19 cellular contexts compared by ENCODE assay signal in genomic region chr5:83059341-83059740, GRCh38. TPM values are rescaled to one million over a fixed set of nuclear protein-coding genes. Genes with fewer than 3 reads are reported as not detected.
DNase-seq lines count a peak whose midpoint lies in the region; ATAC-seq and TF ChIP-seq lines count a peak whose summit lies in the region.
"Had no signal": no experiment of that assay in that cellular context is flagged by ENCODE, and none has a peak within 500 bp of the region (broad histone marks: within the 10 kb centered on the region; RNA-seq: fewer than 3 reads in every experiment).

No MANE protein-coding gene starts in this region.

- no peaks in the 10 kb centered on the region for H3K9me2 ChIP-seq in GM23248 (ENCODE audit: insufficient read depth)

- H3K27ac ChIP-seq in GM23248 = no peak overlapping the region
- H3K27ac ChIP-seq: A549, HL-60, PC-9, SJSA1 had no signal

- H3K9me3 ChIP-seq in GM23248 (ENCODE audit: low read depth) = no peaks in the 10 kb centered on the region
- H3K9me3 ChIP-seq: A549 had no signal

- peaks cover 7% of the 10 kb centered on the region for H3K4me1 ChIP-seq in GM23248 (ENCODE audit: insufficient read depth)
- H3K4me1 ChIP-seq: A549 had no signal

- no peaks in the 10 kb centered on the region for H3K27me3 Mint-ChIP-seq in natural killer cell (ENCODE audit: low read depth in 2 of 2)
- H3K27me3 Mint-ChIP-seq in natural killer cell treated with Interleukin-12 subunit alpha and Interleukin-12 subunit beta and Interleukin-15 and Interleukin-18, amount 100 ng/mL, for 72 hours = no peaks in the 10 kb centered on the region
- H3K27me3 Mint-ChIP-seq in activated naive CD8-positive, alpha-beta T cell treated with anti-CD3 and anti-CD28 coated beads, Interleukin-2, amount 50 U/mL, for 24 hours = no peaks in the 10 kb centered on the region
- H3K27me3 Mint-ChIP-seq in activated T-cell treated with anti-CD3 and anti-CD28 coated beads, Interleukin-2, amount 50 U/mL, for 24 hours = no peaks in the 10 kb centered on the region
- H3K27me3 Mint-ChIP-seq in activated CD4-positive, alpha-beta T cell treated with anti-CD3 and anti-CD28 coated beads for 36 hours = no peaks in the 10 kb centered on the region

- DNase-seq in natural killer cell (no peak), GM23248 (no peak), Right ventricle myocardium superior (no peak)
- no peak for DNase-seq in natural killer cell treated with Interleukin-12 subunit alpha and Interleukin-12 subunit beta and Interleukin-15 and Interleukin-18, amount 100 ng/mL, for 72 hours (ENCODE audit: low spot score)
- no peak for DNase-seq in activated naive CD8-positive, alpha-beta T cell treated with anti-CD3 and anti-CD28 coated beads, Interleukin-2, amount 50 U/mL, for 24 hours
- DNase-seq in activated T-cell treated with anti-CD3 and anti-CD28 coated beads, Interleukin-2, amount 50 U/mL, for 24 hours = no peak
- no peak for DNase-seq in activated CD4-positive, alpha-beta T cell treated with anti-CD3 and anti-CD28 coated beads for 36 hours
- DNase-seq: COR-L47, EL, NCI-H1417 treated with DMSO at 0.1 percent for 48 hours, NCI-H1930, NCI-H2171 treated with DMSO at 0.1 percent for 48 hours, NCI-H774, PC-9 had no signal

- peak overlapping the region; percentile 22 for H3K4me3 Mint-ChIP-seq in natural killer cell
- H3K4me3 Mint-ChIP-seq in natural killer cell treated with Interleukin-12 subunit alpha and Interleukin-12 subunit beta and Interleukin-15 and Interleukin-18, amount 100 ng/mL, for 72 hours = no peak overlapping the region
- H3K4me3 Mint-ChIP-seq in activated naive CD8-positive, alpha-beta T cell treated with anti-CD3 and anti-CD28 coated beads, Interleukin-2, amount 50 U/mL, for 24 hours = no peak overlapping the region
- no peak overlapping the region for H3K4me3 Mint-ChIP-seq in activated T-cell treated with anti-CD3 and anti-CD28 coated beads, Interleukin-2, amount 50 U/mL, for 24 hours
- H3K4me3 Mint-ChIP-seq in activated CD4-positive, alpha-beta T cell treated with anti-CD3 and anti-CD28 coated beads for 36 hours = no peak overlapping the region
- H3K4me3 Mint-ChIP-seq: CD14-positive monocyte had no signal

- CTCF ChIA-PET in activated CD4-positive, alpha-beta T cell treated with anti-CD3 and anti-CD28 coated beads for 36 hours (lab: Charles Lee) = interaction anchor here (1.1 kb wide), 1 partner anchor 9 kb away, joined by 4 read pairs; no protein-coding TSS in a partner anchor

- H3K27me3 ChIP-seq in GM23248 (replicated peaks; ENCODE audit: insufficient read depth) = no peaks in the 10 kb centered on the region
- H3K27me3 ChIP-seq: SJSA1 had no signal

- H2AFZ ChIP-seq in GM23248 = no peak overlapping the region
- H2AFZ ChIP-seq: PC-9 had no signal

- peak overlapping the region; percentile 59 to 82 for H3K27ac Mint-ChIP-seq in natural killer cell
- H3K27ac Mint-ChIP-seq in natural killer cell treated with Interleukin-12 subunit alpha and Interleukin-12 subunit beta and Interleukin-15 and Interleukin-18, amount 100 ng/mL, for 72 hours = no peak overlapping the region
- peak overlapping the region; percentile 30 for H3K27ac Mint-ChIP-seq in activated naive CD8-positive, alpha-beta T cell treated with anti-CD3 and anti-CD28 coated beads, Interleukin-2, amount 50 U/mL, for 24 hours
- H3K27ac Mint-ChIP-seq in activated T-cell treated with anti-CD3 and anti-CD28 coated beads, Interleukin-2, amount 50 U/mL, for 24 hours = no peak overlapping the region
- H3K27ac Mint-ChIP-seq in activated CD4-positive, alpha-beta T cell treated with anti-CD3 and anti-CD28 coated beads for 36 hours = no peak overlapping the region

- WGBS in GM23248 (ENCODE audit: low coverage in 1 of 2, low lambda C conversion rate in 2 of 2, missing lambda C conversion rate in 2 of 2), 2 experiments = 78 to 79% methylated on average over 2 of the region's 2 CpGs

- peaks cover 29 to 35% of the 10 kb centered on the region in 2 donors for H3K4me1 Mint-ChIP-seq in natural killer cell
- peaks cover 28% of the 10 kb centered on the region in 2 donors for H3K4me1 Mint-ChIP-seq in natural killer cell treated with Interleukin-12 subunit alpha and Interleukin-12 subunit beta and Interleukin-15 and Interleukin-18, amount 100 ng/mL, for 72 hours (ENCODE audit: low read depth in 2 of 2)
- H3K4me1 Mint-ChIP-seq in activated naive CD8-positive, alpha-beta T cell treated with anti-CD3 and anti-CD28 coated beads, Interleukin-2, amount 50 U/mL, for 24 hours = peaks cover 18% of the 10 kb centered on the region
- H3K4me1 Mint-ChIP-seq in activated T-cell treated with anti-CD3 and anti-CD28 coated beads, Interleukin-2, amount 50 U/mL, for 24 hours (ENCODE audit: low read depth) = peaks cover 35% of the 10 kb centered on the region
- H3K4me1 Mint-ChIP-seq in activated CD4-positive, alpha-beta T cell treated with anti-CD3 and anti-CD28 coated beads for 36 hours = peaks cover 6% of the 10 kb centered on the region

- H3F3A ChIP-seq in GM23248 (ENCODE audit: insufficient read depth) = 0 out of 2 replicates have a peak, but pooled peaks cover under 1% of the 10 kb centered on the region

- intact Hi-C loops in natural killer cell (cut with micrococcal nuclease) (no loop called here), Right ventricle myocardium superior (cut with DNase I) (no loop called here)
- intact Hi-C loops in activated CD4-positive, alpha-beta T cell treated with anti-CD3 and anti-CD28 coated beads for 36 hours (cut with DNase I, micrococcal nuclease) = no loop called here

- 0 out of 2 replicates have a peak, but pooled peaks cover 6% of the 10 kb centered on the region for H4K20me1 ChIP-seq in GM23248 (ENCODE audit: insufficient read depth)

- no peak overlapping the region for H3K4me3 ChIP-seq in GM23248
- H3K4me3 ChIP-seq: A549, PC-9, SJSA1 had no signal

- ATAC-seq in natural killer cell (peak in 1 of 3 donors; percentile 29), HG02642 (IDR thresholded peaks at IDR 0.05; ENCODE audit: poor library complexity, unreplicated experiment) (peak; percentile 56), Right ventricle myocardium superior (ENCODE audit: poor library complexity) (no peak)
- ATAC-seq in natural killer cell treated with Interleukin-12 subunit alpha and Interleukin-12 subunit beta and Interleukin-15 and Interleukin-18, amount 100 ng/mL, for 72 hours = no peak
- ATAC-seq in activated naive CD8-positive, alpha-beta T cell treated with anti-CD3 and anti-CD28 coated beads, Interleukin-2, amount 50 U/mL, for 24 hours = no peak
- no peak for ATAC-seq in activated CD4-positive, alpha-beta T cell treated with anti-CD3 and anti-CD28 coated beads for 36 hours
- ATAC-seq: A549 had no signal

- no peaks in the 10 kb centered on the region for H3K9me3 Mint-ChIP-seq in natural killer cell
- H3K9me3 Mint-ChIP-seq in natural killer cell treated with Interleukin-12 subunit alpha and Interleukin-12 subunit beta and Interleukin-15 and Interleukin-18, amount 100 ng/mL, for 72 hours = no peaks in the 10 kb centered on the region
- H3K9me3 Mint-ChIP-seq in activated naive CD8-positive, alpha-beta T cell treated with anti-CD3 and anti-CD28 coated beads, Interleukin-2, amount 50 U/mL, for 24 hours = no peaks in the 10 kb centered on the region
- H3K9me3 Mint-ChIP-seq in activated T-cell treated with anti-CD3 and anti-CD28 coated beads, Interleukin-2, amount 50 U/mL, for 24 hours = no peaks in the 10 kb centered on the region
- no peaks in the 10 kb centered on the region for H3K9me3 Mint-ChIP-seq in activated CD4-positive, alpha-beta T cell treated with anti-CD3 and anti-CD28 coated beads for 36 hours (ENCODE audit: low read depth)
- H3K9me3 Mint-ChIP-seq: CD14-positive monocyte had no signal

- peaks cover 56% of the 10 kb centered on the region for H3K36me3 ChIP-seq in GM23248 (ENCODE audit: low read depth)

- peaks cover 99% of the 10 kb centered on the region for H3K79me2 ChIP-seq in GM23248 (ENCODE audit: insufficient read depth)

- no peak overlapping the region for H3K4me2 ChIP-seq in GM23248 (ENCODE audit: unreplicated experiment)
- H3K4me2 ChIP-seq: A549, PC-9 had no signal

- in situ Hi-C loops in GM23248 (cut with MboI) = loop anchor here (25.0 kb wide), 1 partner anchor 722 kb away; no protein-coding TSS in a partner anchor

- H3K36me3 Mint-ChIP-seq in natural killer cell = peaks cover under 1% of the 10 kb centered on the region
- peaks cover 24% of the 10 kb centered on the region for H3K36me3 Mint-ChIP-seq in natural killer cell treated with Interleukin-12 subunit alpha and Interleukin-12 subunit beta and Interleukin-15 and Interleukin-18, amount 100 ng/mL, for 72 hours
- H3K36me3 Mint-ChIP-seq in activated naive CD8-positive, alpha-beta T cell treated with anti-CD3 and anti-CD28 coated beads, Interleukin-2, amount 50 U/mL, for 24 hours (ENCODE audit: low read depth) = peaks cover 64% of the 10 kb centered on the region
- peaks cover 91% of the 10 kb centered on the region for H3K36me3 Mint-ChIP-seq in activated T-cell treated with anti-CD3 and anti-CD28 coated beads, Interleukin-2, amount 50 U/mL, for 24 hours (ENCODE audit: low read depth)
- H3K36me3 Mint-ChIP-seq in activated CD4-positive, alpha-beta T cell treated with anti-CD3 and anti-CD28 coated beads for 36 hours (ENCODE audit: low read depth) = peaks cover 46% of the 10 kb centered on the region

- POLR2A ChIA-PET in activated CD4-positive, alpha-beta T cell treated with anti-CD3 and anti-CD28 coated beads for 36 hours (lab: Charles Lee) = no interaction called here

- TF ChIP-seq CTCF in natural killer cell (IDR thresholded peaks at IDR 0.05) = no peak

- H3K9ac ChIP-seq in GM23248 = no peak overlapping the region

RNA-seq across cellular contexts. Expression of gene TMEM167A, which starts 17.9 kb away (rescaled TPM):
- 10 to 100 TPM; 42.0 to 45.3 (median 44.2) TPM for total RNA-seq in natural killer cell
- total RNA-seq in natural killer cell treated with Interleukin-12 subunit alpha and Interleukin-12 subunit beta and Interleukin-15 and Interleukin-18, amount 100 ng/mL, for 72 hours = 100 to 1,000 TPM in 1 of 2 donors, 10 to 100 TPM in 1; 56.9 to 125 TPM
- total RNA-seq in GM23248 (2014; rRNA removed; shearing (Covaris generic)) = 76.0 and 106 TPM in 2 replicates
- 198 and 211 TPM in 2 replicates for polyA plus RNA-seq in GM23248 (2016; fragmentation: Nextera tagmentation; extraction: Ambion mirVana)
- 39.9 TPM for total RNA-seq in Right ventricle myocardium superior
- total RNA-seq in activated CD4-positive, alpha-beta T cell treated with anti-CD3 and anti-CD28 coated beads for 36 hours = 10 to 100 TPM; 32.7 to 70.9 TPM

RNA-seq across cellular contexts. Expression of gene XRCC4, which starts 18.0 kb away (rescaled TPM):
- total RNA-seq in natural killer cell (1 to 10 TPM; 6.0 to 8.6 (median 7.0) TPM), Right ventricle myocardium superior (4.8 TPM)
- 10 to 100 TPM; 10.2 to 13.9 TPM for total RNA-seq in natural killer cell treated with Interleukin-12 subunit alpha and Interleukin-12 subunit beta and Interleukin-15 and Interleukin-18, amount 100 ng/mL, for 72 hours
- total RNA-seq in GM23248 (2014; rRNA removed; shearing (Covaris generic)) = 3.4 and 11.5 TPM in 2 replicates
- 11.2 and 11.7 TPM in 2 replicates for polyA plus RNA-seq in GM23248 (2016; fragmentation: Nextera tagmentation; extraction: Ambion mirVana)
- total RNA-seq in activated CD4-positive, alpha-beta T cell treated with anti-CD3 and anti-CD28 coated beads for 36 hours = 10 to 100 TPM; 13.7 to 16.9 TPM

Comparison
In these comparisons a context has a peak if more than half of its experiments do, and no peak if none do; other contexts are left out.
1. H3K27ac Mint-ChIP-seq: peak in natural killer cell (2 of 2) and activated naive CD8-positive, alpha-beta T cell treated with anti-CD3 and anti-CD28 coated beads, Interleukin-2, amount 50 U/mL, for 24 hours (single experiment); none in natural killer cell treated with Interleukin-12 subunit alpha and Interleukin-12 subunit beta and Interleukin-15 and Interleukin-18, amount 100 ng/mL, for 72 hours (0 of 2), activated T-cell treated with anti-CD3 and anti-CD28 coated beads, Interleukin-2, amount 50 U/mL, for 24 hours (single experiment) and activated CD4-positive, alpha-beta T cell treated with anti-CD3 and anti-CD28 coated beads for 36 hours (single experiment).